9 cellular contexts compared by ENCODE assay signal in the genomic region with DNA sequence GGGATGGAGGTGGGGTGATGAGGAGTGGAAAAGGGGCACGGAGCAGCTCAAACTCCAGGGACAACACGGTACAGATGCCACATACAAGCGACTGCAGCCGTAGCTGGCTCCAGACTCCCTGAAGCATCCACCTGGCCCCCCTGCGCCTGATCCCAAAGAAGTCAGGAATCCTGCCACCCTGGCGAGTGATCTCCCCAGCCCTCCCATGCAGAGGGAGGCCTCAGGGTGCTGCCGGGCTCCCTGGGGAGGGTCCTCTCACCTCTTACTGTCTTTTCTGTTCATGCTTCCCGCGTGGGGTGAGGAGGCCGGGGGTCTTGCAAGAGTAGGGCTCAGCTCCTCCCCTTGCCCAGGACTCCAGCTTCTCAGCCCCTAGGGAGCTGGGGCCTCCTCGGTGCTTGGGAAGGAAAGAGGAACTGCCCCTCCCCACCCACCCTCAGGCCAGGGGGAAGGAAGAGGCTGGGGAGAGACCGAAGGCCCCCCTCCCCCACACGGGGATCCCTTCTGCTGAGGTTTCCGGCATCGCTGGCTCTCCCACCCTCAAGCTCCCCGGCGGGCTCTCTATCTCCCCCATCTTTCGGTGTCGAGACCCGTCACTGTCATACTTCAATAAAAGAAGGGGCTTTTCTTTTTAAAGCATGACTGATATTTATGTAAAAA.
DNase-seq lines count a peak whose midpoint lies in the region; ATAC-seq lines count a peak whose summit lies in the region.
"Had no signal": no experiment of that assay in that cellular context is flagged by ENCODE, and none has a peak within 500 bp of the region (broad histone marks: within the 10 kb centered on the region; RNA-seq: fewer than 3 reads in every experiment).

A gene with protein sequence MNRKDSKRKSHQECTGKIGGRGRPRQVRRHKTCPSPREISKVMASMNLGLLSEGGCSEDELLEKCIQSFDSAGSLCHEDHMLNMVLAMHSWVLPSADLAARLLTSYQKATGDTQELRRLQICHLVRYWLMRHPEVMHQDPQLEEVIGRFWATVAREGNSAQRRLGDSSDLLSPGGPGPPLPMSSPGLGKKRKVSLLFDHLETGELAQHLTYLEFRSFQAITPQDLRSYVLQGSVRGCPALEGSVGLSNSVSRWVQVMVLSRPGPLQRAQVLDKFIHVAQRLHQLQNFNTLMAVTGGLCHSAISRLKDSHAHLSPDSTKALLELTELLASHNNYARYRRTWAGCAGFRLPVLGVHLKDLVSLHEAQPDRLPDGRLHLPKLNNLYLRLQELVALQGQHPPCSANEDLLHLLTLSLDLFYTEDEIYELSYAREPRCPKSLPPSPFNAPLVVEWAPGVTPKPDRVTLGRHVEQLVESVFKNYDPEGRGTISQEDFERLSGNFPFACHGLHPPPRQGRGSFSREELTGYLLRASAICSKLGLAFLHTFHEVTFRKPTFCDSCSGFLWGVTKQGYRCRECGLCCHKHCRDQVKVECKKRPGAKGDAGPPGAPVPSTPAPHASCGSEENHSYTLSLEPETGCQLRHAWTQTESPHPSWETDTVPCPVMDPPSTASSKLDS (minus strand): TSS at position 410 of the 657 bp plus-strand sequence. CDS start 128 bp downstream, at position 282.

- H3K27me3 ChIP-seq in effector memory CD4-positive, alpha-beta T cell (replicated peaks; ENCODE audit: control insufficient read depth, insufficient read depth, low read length, poor library complexity, severe bottlenecking): no peaks in the 10 kb centered on the region
- H3K27me3 ChIP-seq: adrenal gland had no signal

- no peak within 1 kb of the TSS for H3K4me3 ChIP-seq in effector memory CD4-positive, alpha-beta T cell (ENCODE audit: insufficient read depth, low read depth, low read length, poor library complexity, severe bottlenecking)

- H3K9ac ChIP-seq in ES-I3 (ENCODE audit: low read depth, low read length): peak within 1 kb of the TSS; percentile 43

- no peaks in the 10 kb centered on the region for H3K9me3 ChIP-seq in ES-I3 (ENCODE audit: control insufficient read depth, insufficient read depth, low read length)
- no peaks in the 10 kb centered on the region for H3K9me3 ChIP-seq in effector memory CD4-positive, alpha-beta T cell (ENCODE audit: control insufficient read depth, low read length)
- H3K9me3 ChIP-seq: adrenal gland had no signal

- DNase-seq in OCI-M2 (lab: John Stamatoyannopoulos, UW; ENCODE audit: unreplicated experiment) (peak; percentile 91), pons (ENCODE audit: low spot score) (peak; percentile 32), RPMI8226 (no peak), NCI-H187 treated with DMSO at 0.1 percent for 48 hours (lab: John Stamatoyannopoulos, UW) (no peak)
- DNase-seq in effector memory CD4-positive, alpha-beta T cell: peak; percentile 25 to 31 (median 26)

- ATAC-seq in GM21786 (IDR thresholded peaks at IDR 0.05; ENCODE audit: unreplicated experiment) (no peak), GM18520 (IDR thresholded peaks at IDR 0.05; ENCODE audit: unreplicated experiment) (no peak)

- H3K4me1 ChIP-seq in ES-I3 (ENCODE audit: insufficient read depth, low read length): peaks cover 5% of the 10 kb centered on the region; the same call in 1 of the 2 replicates
- H3K4me1 ChIP-seq in effector memory CD4-positive, alpha-beta T cell (ENCODE audit: control insufficient read depth, insufficient read depth, low read length, poor library complexity, severe bottlenecking): peaks cover 7% of the 10 kb centered on the region
- H3K4me1 ChIP-seq: adrenal gland had no signal

- H3K36me3 ChIP-seq in ES-I3 (ENCODE audit: insufficient read depth, low read length): no peaks in the 10 kb centered on the region
- H3K36me3 ChIP-seq in effector memory CD4-positive, alpha-beta T cell (ENCODE audit: control insufficient read depth, insufficient read depth, low read length): no peaks in the 10 kb centered on the region
- H3K36me3 ChIP-seq: adrenal gland had no signal

- H3K27ac ChIP-seq in effector memory CD4-positive, alpha-beta T cell (ENCODE audit: insufficient read depth, low read length, poor library complexity, severe bottlenecking): no peak within 1 kb of the TSS
- H3K27ac ChIP-seq: adrenal gland had no signal

Comparison
In these comparisons a context has a peak if more than half of its experiments do, and no peak if none do; other contexts are left out.
1. DNase-seq: peak in OCI-M2 (single experiment), effector memory CD4-positive, alpha-beta T cell (3 of 3) and pons (single experiment); none in RPMI8226 (single experiment) and NCI-H187 treated with DMSO at 0.1 percent for 48 hours (single experiment).